In the genomic region with DNA sequence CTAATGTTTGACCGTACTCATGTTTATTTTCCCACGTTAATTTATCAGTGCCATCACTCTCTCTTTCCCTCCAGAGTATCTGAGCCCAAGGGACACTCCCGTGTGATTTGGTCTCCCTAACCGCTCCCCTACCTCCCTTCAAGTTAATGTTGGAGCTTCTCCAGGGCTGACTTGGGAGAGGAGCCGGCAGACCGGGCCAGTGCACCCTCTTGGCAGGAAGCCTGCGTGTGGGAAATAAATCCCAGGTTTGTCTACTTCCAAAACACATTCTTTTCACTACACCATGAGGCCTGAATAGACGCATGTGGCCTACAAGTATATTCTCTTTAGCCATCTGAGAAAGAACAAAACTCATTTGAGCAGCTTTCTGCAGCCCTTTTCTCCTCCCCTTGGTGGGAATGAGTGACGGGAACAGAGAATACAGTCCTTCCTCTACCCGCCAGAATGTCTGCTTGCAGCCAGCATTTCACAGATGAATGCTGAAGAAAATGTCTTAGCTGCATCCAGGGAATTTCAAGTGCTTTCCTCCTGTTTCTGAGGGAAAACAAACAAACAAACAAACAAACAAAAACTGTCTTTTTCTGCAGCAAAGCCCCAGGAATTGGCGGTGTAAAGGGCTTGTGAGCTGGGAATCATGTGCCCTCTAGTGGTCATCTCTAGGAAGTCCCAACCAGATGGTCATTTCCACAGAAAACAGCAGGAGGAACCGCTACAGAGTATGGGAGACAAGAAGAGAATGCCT, we compare ENCODE assay signal across 8 cellular contexts. TPM values are rescaled to one million over a fixed set of nuclear protein-coding genes. Genes with fewer than 3 reads are reported as not detected.
DNase-seq lines count a peak whose midpoint lies in the region; ATAC-seq and TF ChIP-seq lines count a peak whose summit lies in the region.

No MANE protein-coding gene starts in this region.

- intact Hi-C loops in heart left ventricle (cut with DNase I) (loop anchor here (1.0 to 10.0 kb wide), 10 partner anchors 89 to 1256 kb away; partner anchors contain the start of genes CCDC148 (in 4 of the 10) and PKP4 (in 4 of the 10)), prostate gland (cut with DNase I) (loop anchor here (5.0 kb wide), 1 partner anchor 296 kb away; the partner anchor contains the start of genes CCDC148 and PKP4)

- H3K36me3 Mint-ChIP-seq in activated naive CD8-positive, alpha-beta T cell treated with anti-CD3 and anti-CD28 coated beads for 36 hours = no peaks in the 10 kb centered on the region

- H3K9me3 ChIP-seq in DND-41 (ENCODE audit: insufficient read depth, low read length, severe bottlenecking) (no peaks in the 10 kb centered on the region), heart left ventricle (peaks cover 0 to 9% (median 0%) of the 10 kb centered on the region in 12 donors), prostate gland (no peaks in the 10 kb centered on the region)

- H3K4me2 ChIP-seq in DND-41 (ENCODE audit: insufficient read depth, low read length) = no peak overlapping the region

- no peak overlapping the region for H2AFZ ChIP-seq in DND-41 (ENCODE audit: low read depth, low read length)

- DNase-seq in DND-41 (peak; percentile 43), NCI-H460 (ENCODE audit: extremely low read depth, low read depth) (peak; percentile 69), heart left ventricle (peak in 3 of 5 donors; percentile 45 to 52 (median 47)), prostate gland (ENCODE audit: low spot score) (peak; percentile 37), mesenteric fat pad (ENCODE audit: low spot score) (no peak)
- peak; percentile 5 for DNase-seq in activated naive CD8-positive, alpha-beta T cell treated with anti-CD3 and anti-CD28 coated beads for 36 hours

- H3K4me1 ChIP-seq in DND-41 (ENCODE audit: insufficient read depth, low read length) = no peaks in the 10 kb centered on the region
- peaks cover 0 to 13% (median 8%) of the 10 kb centered on the region in 12 donors for H3K4me1 ChIP-seq in heart left ventricle
- H3K4me1 ChIP-seq in prostate gland (replicated peaks) = no peaks in the 10 kb centered on the region

- ATAC-seq in DND-41 (ENCODE audit: insufficient read depth, low read depth) (peak; percentile 90), GM19324 (IDR thresholded peaks at IDR 0.05; ENCODE audit: low FRiP score, unreplicated experiment) (peak; percentile 54), HG03354 (IDR thresholded peaks at IDR 0.05; ENCODE audit: poor library complexity, severe bottlenecking, unreplicated experiment) (peak; percentile 88), heart left ventricle (peak; percentile 77 to 94 (median 86))

- H3K79me2 ChIP-seq in DND-41 (ENCODE audit: insufficient read depth, low read length) = no peaks in the 10 kb centered on the region

- H3K27me3 ChIP-seq in DND-41 (ENCODE audit: insufficient read depth, low read length, poor library complexity) = peaks cover 10% of the 10 kb centered on the region
- no peaks in the 10 kb centered on the region for H3K27me3 ChIP-seq in heart left ventricle
- H3K27me3 ChIP-seq in prostate gland (replicated peaks; ENCODE audit: insufficient read depth) = no peaks in the 10 kb centered on the region

- H4K20me1 ChIP-seq in DND-41 (ENCODE audit: insufficient read depth, low read length) = no peaks in the 10 kb centered on the region

- no peak overlapping the region for H3K4me3 ChIP-seq in DND-41 (ENCODE audit: low read depth in 1 of 2, low read length in 2 of 2)
- H3K4me3 ChIP-seq in heart left ventricle = peak overlapping the region in 11 of 12 donors; percentile 7 to 52 (median 31)
- no peak overlapping the region for H3K4me3 ChIP-seq in prostate gland

- no peak overlapping the region for H3K27ac ChIP-seq in DND-41 (ENCODE audit: low read length)
- peak overlapping the region in 4 of 12 donors; percentile 0 to 56 (median 18) for H3K27ac ChIP-seq in heart left ventricle
- H3K27ac ChIP-seq in prostate gland = no peak overlapping the region

- no peaks in the 10 kb centered on the region for H3K4me1 Mint-ChIP-seq in activated naive CD8-positive, alpha-beta T cell treated with anti-CD3 and anti-CD28 coated beads for 36 hours

- H3K27ac Mint-ChIP-seq in activated naive CD8-positive, alpha-beta T cell treated with anti-CD3 and anti-CD28 coated beads for 36 hours = no peak overlapping the region

- TF ChIP-seq POLR2A in heart left ventricle (IDR thresholded peaks at IDR 0.05) (no peak), prostate gland (IDR thresholded peaks at IDR 0.05) (no peak)

- no peaks in the 10 kb centered on the region for H3K9me3 Mint-ChIP-seq in activated naive CD8-positive, alpha-beta T cell treated with anti-CD3 and anti-CD28 coated beads for 36 hours

- H3K4me3 Mint-ChIP-seq in activated naive CD8-positive, alpha-beta T cell treated with anti-CD3 and anti-CD28 coated beads for 36 hours = no peak overlapping the region

- H3K9ac ChIP-seq in DND-41 (ENCODE audit: low read depth, low read length) = no peak overlapping the region

- H3K36me3 ChIP-seq in DND-41 (ENCODE audit: insufficient read depth, low read length) (no peaks in the 10 kb centered on the region), heart left ventricle (no peaks in the 10 kb centered on the region), prostate gland (no peaks in the 10 kb centered on the region)

- peaks cover 18% of the 10 kb centered on the region for H3K27me3 Mint-ChIP-seq in activated naive CD8-positive, alpha-beta T cell treated with anti-CD3 and anti-CD28 coated beads for 36 hours

- TF ChIP-seq CTCF in DND-41 (IDR thresholded peaks at IDR 0.05; ENCODE audit: borderline replicate concordance, extremely low read depth, low read length, poor library complexity, severe bottlenecking) (peak; percentile 90), heart left ventricle (IDR thresholded peaks at IDR 0.05) (peak; percentile 81 to 96 (median 90)), prostate gland (IDR thresholded peaks at IDR 0.05) (peak; percentile 70 to 86 (median 78))

- WGBS in heart left ventricle, 4 donors = 8 to 15% (median 10%) methylated on average over 12 of the region's 12 CpGs
- 9% methylated on average over 12 of the region's 12 CpGs for WGBS in prostate gland

RNA-seq across cellular contexts. Expression of gene DAPL1, which starts 41.4 kb away (rescaled TPM):
- total RNA-seq in NCI-H460 (2014; rRNA removed; shearing (Covaris generic)) = not detected in 2 replicates
- polyA plus RNA-seq in NCI-H460 (2014; cell fraction: nucleus; rRNA removed) = not detected in 2 replicates
- total RNA-seq in activated naive CD8-positive, alpha-beta T cell treated with anti-CD3 and anti-CD28 coated beads for 36 hours = not detected
- total RNA-seq in heart left ventricle (not detected), prostate gland (10 to 100 TPM in 1 of 2 donors, not detected in 1; 19.0 TPM), mesenteric fat pad (not detected)
- polyA plus RNA-seq in heart left ventricle = 1 to 10 TPM in 1 of 2 donors, not detected in 1; 1.3 TPM

Comparison
In these comparisons a context has a peak if more than half of its experiments do, and no peak if none do; other contexts are left out.
1. H3K4me3 ChIP-seq: peak in heart left ventricle (11 of 12); none in DND-41 (0 of 2) and prostate gland (0 of 2).
2. Peak in every context shown above with its lines, with median percentiles within 50 percentile points of each other: ATAC-seq and CTCF ChIP-seq.